Comparison of ENCODE assay signal across 21 cellular contexts in genomic region chrX:37423864-37424569, GRCh38.
DNase-seq lines count a peak whose midpoint lies in the region; FAIRE-seq and TF ChIP-seq lines count a peak whose summit lies in the region.
"Had no signal": no experiment of that assay in that cellular context is flagged by ENCODE, and none has a peak within 500 bp of the region (broad histone marks: within the 10 kb centered on the region; RNA-seq: fewer than 3 reads in every experiment).

No MANE protein-coding gene starts in this region.

- no TSS peak for BruUV-seq in A673 (replicated peaks; lab: Mats Ljungman, UMichigan)

- H2AFZ ChIP-seq in astrocyte (ENCODE audit: low read depth, low read length), result no peak overlapping the region

- H3K27me3 ChIP-seq in A673 (replicated peaks; ENCODE audit: insufficient read depth, low read depth, low read length, poor library complexity), result no peaks in the 10 kb centered on the region
- H3K27me3 ChIP-seq in astrocyte (ENCODE audit: insufficient read depth, low read length), result no peaks in the 10 kb centered on the region
- H3K27me3 ChIP-seq: uterus had no signal

- peaks cover 9% of the 10 kb centered on the region for H3K4me1 Mint-ChIP-seq in astrocyte (ENCODE audit: low read depth, unreplicated experiment)
- no peaks in the 10 kb centered on the region for H3K4me1 Mint-ChIP-seq in activated T-helper 1 cell treated with anti-CD3 and anti-CD28 coated beads, Interleukin-12 subunit alpha, Interleukin-12 subunit beta, Interleukin-2, Interleukin-4 antibody, amounts not matched to agents 30 ng/mL and 10 ng/mL and 1 ng/mL, durations not matched to agents 14 hours and 24 hours and 36 hours (ENCODE audit: low read depth)
- H3K4me1 Mint-ChIP-seq: activated naive CD8-positive, alpha-beta T cell treated with anti-CD3 and anti-CD28 coated beads, Interleukin-2, amount 10 ng/mL, durations not matched to agents 7 days and 5 days; immature natural killer cell; memory B cell had no signal

- CTCF ChIA-PET in A673 (lab: Charles Lee), result no interaction called here

- H3K36me3 ChIP-seq in A673 (ENCODE audit: insufficient read depth, low read length, poor library complexity, severe bottlenecking), result no peaks in the 10 kb centered on the region
- H3K36me3 ChIP-seq in astrocyte (ENCODE audit: insufficient read depth, low read length), result no peaks in the 10 kb centered on the region
- H3K36me3 ChIP-seq: uterus had no signal

- H3K27ac Mint-ChIP-seq in astrocyte (ENCODE audit: unreplicated experiment), result peak overlapping the region; percentile 53
- H3K27ac Mint-ChIP-seq in activated T-helper 1 cell treated with anti-CD3 and anti-CD28 coated beads, Interleukin-12 subunit alpha, Interleukin-12 subunit beta, Interleukin-2, Interleukin-4 antibody, amounts not matched to agents 30 ng/mL and 10 ng/mL and 1 ng/mL, durations not matched to agents 14 hours and 24 hours and 36 hours, result no peak overlapping the region
- H3K27ac Mint-ChIP-seq: activated naive CD8-positive, alpha-beta T cell treated with anti-CD3 and anti-CD28 coated beads, Interleukin-2, amount 10 ng/mL, durations not matched to agents 7 days and 5 days; CD8-positive, alpha-beta T cell; immature natural killer cell; memory B cell had no signal

- intact Hi-C loops in A673 (cut with micrococcal nuclease; ENCODE audit: unreplicated experiment), result no loop called here
- intact Hi-C loops in activated T-helper 1 cell treated with anti-CD3 and anti-CD28 coated beads, Interleukin-12 subunit alpha, Interleukin-12 subunit beta, Interleukin-2, Interleukin-4 antibody, amounts not matched to agents 30 ng/mL and 10 ng/mL and 1 ng/mL, durations not matched to agents 14 hours and 24 hours and 36 hours (cut with micrococcal nuclease), result no loop called here

- peaks cover 5% of the 10 kb centered on the region for H3K36me3 Mint-ChIP-seq in astrocyte (ENCODE audit: low read depth, unreplicated experiment)
- no peaks in the 10 kb centered on the region for H3K36me3 Mint-ChIP-seq in activated T-helper 1 cell treated with anti-CD3 and anti-CD28 coated beads, Interleukin-12 subunit alpha, Interleukin-12 subunit beta, Interleukin-2, Interleukin-4 antibody, amounts not matched to agents 30 ng/mL and 10 ng/mL and 1 ng/mL, durations not matched to agents 14 hours and 24 hours and 36 hours (ENCODE audit: low read depth)
- H3K36me3 Mint-ChIP-seq: activated naive CD8-positive, alpha-beta T cell treated with anti-CD3 and anti-CD28 coated beads, Interleukin-2, amount 10 ng/mL, durations not matched to agents 7 days and 5 days; CD8-positive, alpha-beta T cell; immature natural killer cell; memory B cell had no signal

- H3K27me3 Mint-ChIP-seq in astrocyte (ENCODE audit: low read depth, unreplicated experiment), result no peaks in the 10 kb centered on the region
- no peaks in the 10 kb centered on the region for H3K27me3 Mint-ChIP-seq in activated T-helper 1 cell treated with anti-CD3 and anti-CD28 coated beads, Interleukin-12 subunit alpha, Interleukin-12 subunit beta, Interleukin-2, Interleukin-4 antibody, amounts not matched to agents 30 ng/mL and 10 ng/mL and 1 ng/mL, durations not matched to agents 14 hours and 24 hours and 36 hours (ENCODE audit: insufficient read depth)
- H3K27me3 Mint-ChIP-seq: activated naive CD8-positive, alpha-beta T cell treated with anti-CD3 and anti-CD28 coated beads, Interleukin-2, amount 10 ng/mL, durations not matched to agents 7 days and 5 days; memory B cell had no signal

- H3K4me2 ChIP-seq in astrocyte (ENCODE audit: low read length), result peak overlapping the region; percentile 39

- no peaks in the 10 kb centered on the region for H4K20me1 ChIP-seq in astrocyte (ENCODE audit: insufficient read depth, low read length)

- H3K27ac ChIP-seq in A673 (ENCODE audit: low read depth, low read length, poor library complexity, severe bottlenecking), result no peak overlapping the region
- peak overlapping the region; percentile 61 for H3K27ac ChIP-seq in astrocyte (ENCODE audit: low read depth, low read length)
- H3K27ac ChIP-seq: uterus had no signal

- H3K9me3 Mint-ChIP-seq in astrocyte (ENCODE audit: unreplicated experiment), result no peaks in the 10 kb centered on the region
- H3K9me3 Mint-ChIP-seq in activated T-helper 1 cell treated with anti-CD3 and anti-CD28 coated beads, Interleukin-12 subunit alpha, Interleukin-12 subunit beta, Interleukin-2, Interleukin-4 antibody, amounts not matched to agents 30 ng/mL and 10 ng/mL and 1 ng/mL, durations not matched to agents 14 hours and 24 hours and 36 hours, result no peaks in the 10 kb centered on the region
- H3K9me3 Mint-ChIP-seq: activated naive CD8-positive, alpha-beta T cell treated with anti-CD3 and anti-CD28 coated beads, Interleukin-2, amount 10 ng/mL, durations not matched to agents 7 days and 5 days; activated T-cell treated with anti-CD3 and anti-CD28 coated beads, Interleukin-2, amount 50 U/mL, for 4 hours; CD8-positive, alpha-beta T cell; immature natural killer cell; memory B cell had no signal

- no peak for TF ChIP-seq CTCF in A673 (conservative IDR thresholded peaks at IDR 0.05; ENCODE audit: low read depth, low read length)
- no peak for TF ChIP-seq CTCF in astrocyte (IDR thresholded peaks at IDR 0.05; ENCODE audit: insufficient read depth, low read depth, low read length)

- H3K4me1 ChIP-seq in A673 (ENCODE audit: insufficient read depth, low read length, poor library complexity, severe bottlenecking) (no peaks in the 10 kb centered on the region), astrocyte (ENCODE audit: insufficient read depth, low read length) (peaks cover 11% of the 10 kb centered on the region)
- H3K4me1 ChIP-seq: uterus had no signal

- no peaks in the 10 kb centered on the region for H3K79me2 ChIP-seq in astrocyte (ENCODE audit: insufficient read depth, low read length)

- FAIRE-seq in astrocyte (lab: Jason Lieb, UNC), result no peak

- POLR2A ChIA-PET in A673 (lab: Charles Lee; ENCODE audit: low non-redundant PET), result no interaction called here

- H3K9ac ChIP-seq in astrocyte (ENCODE audit: low read length), result no peak overlapping the region

- H3K4me3 Mint-ChIP-seq in astrocyte (ENCODE audit: unreplicated experiment), result no peak overlapping the region
- no peak overlapping the region for H3K4me3 Mint-ChIP-seq in activated T-helper 1 cell treated with anti-CD3 and anti-CD28 coated beads, Interleukin-12 subunit alpha, Interleukin-12 subunit beta, Interleukin-2, Interleukin-4 antibody, amounts not matched to agents 30 ng/mL and 10 ng/mL and 1 ng/mL, durations not matched to agents 14 hours and 24 hours and 36 hours
- H3K4me3 Mint-ChIP-seq: activated naive CD8-positive, alpha-beta T cell treated with anti-CD3 and anti-CD28 coated beads, Interleukin-2, amount 10 ng/mL, durations not matched to agents 7 days and 5 days; activated T-cell treated with anti-CD3 and anti-CD28 coated beads, Interleukin-2, amount 50 U/mL, for 4 hours; CD8-positive, alpha-beta T cell; immature natural killer cell; memory B cell had no signal

- H3K9me3 ChIP-seq in A673 (ENCODE audit: low read depth, low read length, poor library complexity, severe bottlenecking) (no peaks in the 10 kb centered on the region), astrocyte (ENCODE audit: insufficient read depth, low read depth, low read length) (no peaks in the 10 kb centered on the region)
- H3K9me3 ChIP-seq: uterus had no signal

- DNase-seq in A673 (ENCODE audit: low spot score) (peak; percentile 1), HCEC 1CT (peak; percentile 1), astrocyte (ENCODE audit: low read depth) (peak; percentile 55), glomerular visceral epithelial cell (ENCODE audit: extremely low spot score) (peak; percentile 28), kidney glomerular epithelial cell (lab: John Stamatoyannopoulos, UW) (no peak), SKM-1 (lab: John Stamatoyannopoulos, UW; ENCODE audit: unreplicated experiment) (no peak)
- no peak for DNase-seq in activated CD4-positive, alpha-beta T cell treated with anti-CD3 and anti-CD28 coated beads for 4 hours
- DNase-seq in activated T-helper 1 cell treated with anti-CD3 and anti-CD28 coated beads, Interleukin-12 subunit alpha, Interleukin-12 subunit beta, Interleukin-2, Interleukin-4 antibody, amounts not matched to agents 30 ng/mL and 10 ng/mL and 1 ng/mL, durations not matched to agents 14 hours and 24 hours and 36 hours (ENCODE audit: low spot score), result no peak
- DNase-seq: ACHN; activated CD4-positive, alpha-beta T cell treated with anti-CD3 and anti-CD28 coated beads, Interleukin-2, amount 50 U/mL, for 48 hours; activated naive CD8-positive, alpha-beta T cell treated with anti-CD3 and anti-CD28 coated beads, Interleukin-2, amount 10 ng/mL, durations not matched to agents 7 days and 5 days; activated T-cell treated with anti-CD3 and anti-CD28 coated beads, Interleukin-2, amount 50 U/mL, for 4 hours; CD8-positive, alpha-beta T cell; cerebellar nuclear complex; glutamatergic neuron; immature natural killer cell; NCI-H2029 treated with DMSO at 0.1 percent for 48 hours; NCI-H526 treated with DMSO at 0.1 percent for 48 hours; uterus had no signal

- no peak overlapping the region for H3K4me3 ChIP-seq in A673 (ENCODE audit: low read depth, low read length, poor library complexity, severe bottlenecking)
- H3K4me3 ChIP-seq in astrocyte (ENCODE audit: insufficient read depth, low read depth, low read length), result no peak overlapping the region
- H3K4me3 ChIP-seq: HAP-1, uterus had no signal

Comparison
In these comparisons a context has a peak if more than half of its experiments do, and no peak if none do; other contexts are left out.
1. DNase-seq: peak in A673 (single experiment), HCEC 1CT (single experiment), astrocyte (single experiment) and glomerular visceral epithelial cell (single experiment); none in activated CD4-positive, alpha-beta T cell treated with anti-CD3 and anti-CD28 coated beads for 4 hours (0 of 2), kidney glomerular epithelial cell (single experiment), activated T-helper 1 cell treated with anti-CD3 and anti-CD28 coated beads, Interleukin-12 subunit alpha, Interleukin-12 subunit beta, Interleukin-2, Interleukin-4 antibody, amounts not matched to agents 30 ng/mL and 10 ng/mL and 1 ng/mL, durations not matched to agents 14 hours and 24 hours and 36 hours (single experiment) and SKM-1 (single experiment).